In the genomic region with DNA sequence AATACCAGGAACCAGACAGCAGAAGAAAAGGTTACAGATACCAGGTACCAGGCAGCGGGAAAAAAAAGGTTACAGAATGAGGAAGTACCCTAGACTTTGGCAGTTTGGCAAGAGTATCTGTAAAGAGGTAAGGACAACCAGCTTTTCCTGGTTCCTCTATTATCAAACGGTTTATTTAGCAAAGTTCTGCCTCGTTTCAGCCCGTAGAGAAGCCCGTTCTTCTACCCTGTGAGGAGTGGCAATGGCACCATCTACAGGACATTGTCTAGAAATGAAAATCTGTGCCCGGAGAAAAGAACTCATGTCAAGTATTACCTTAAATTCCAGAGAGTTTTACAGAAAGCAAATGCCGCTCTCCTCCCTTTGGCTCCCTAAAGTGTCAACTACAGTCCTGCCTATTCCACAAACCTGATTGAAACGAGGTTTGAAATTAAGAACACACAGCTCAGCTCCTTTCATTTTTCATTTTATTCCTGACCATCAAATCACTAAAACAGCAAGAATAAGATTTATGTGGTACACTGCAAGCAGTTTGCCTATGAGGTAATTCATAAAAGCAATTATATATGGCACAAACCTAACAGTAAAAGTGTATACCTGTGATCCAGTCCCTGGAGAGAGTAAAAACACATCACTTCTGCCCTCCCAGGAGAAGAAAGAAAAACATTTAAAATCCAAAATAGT, we compare ENCODE assay signal across 9 cellular contexts.
A peak's percentile ranks its signal among the peaks of the same experiment; 100 is the strongest.
DNase-seq lines count a peak whose midpoint lies in the region; ATAC-seq and TF ChIP-seq lines count a peak whose summit lies in the region.
"Had no signal": no experiment of that assay in that cellular context is flagged by ENCODE, and none has a peak within 500 bp of the region (broad histone marks: within the 10 kb centered on the region; RNA-seq: fewer than 3 reads in every experiment).

No MANE protein-coding gene starts in this region.

- H2AK5ac ChIP-seq in trophoblast cell (ENCODE audit: low read length) = no peak overlapping the region

- H4K8ac ChIP-seq in trophoblast cell (ENCODE audit: low read depth, low read length) = no peak overlapping the region

- H3K4me3 ChIP-seq in fibroblast of pulmonary artery (replicated peaks; ENCODE audit: low read depth, low read length) (no peak overlapping the region), trophoblast cell (ENCODE audit: low read depth, low read length) (no peak overlapping the region)

- no peaks in the 10 kb centered on the region for H3K79me1 ChIP-seq in trophoblast cell (ENCODE audit: low read length)

- no peaks in the 10 kb centered on the region for H3K36me3 ChIP-seq in trophoblast cell (ENCODE audit: control insufficient read depth in 1 of 2, insufficient read depth in 2 of 2, low read length in 2 of 2)

- no peak overlapping the region for H4K12ac ChIP-seq in trophoblast cell (ENCODE audit: low read depth, low read length)

- H2BK5ac ChIP-seq in trophoblast cell (ENCODE audit: low read depth, low read length, poor library complexity) = no peak overlapping the region

- peaks cover 2% of the 10 kb centered on the region for H3K9me3 ChIP-seq in trophoblast cell (ENCODE audit: insufficient read depth, low read depth, low read length)

- H3K79me2 ChIP-seq in trophoblast cell (ENCODE audit: control insufficient read depth, insufficient read depth, low read length, poor library complexity) = no peaks in the 10 kb centered on the region

- no peaks in the 10 kb centered on the region for H3K4me1 ChIP-seq in trophoblast cell (ENCODE audit: control insufficient read depth in 1 of 2, insufficient read depth in 2 of 2, low read length in 2 of 2)

- no peak overlapping the region for H3K4me2 ChIP-seq in trophoblast cell (ENCODE audit: low read length)

- TF ChIP-seq CTCF in fibroblast of pulmonary artery (IDR thresholded peaks at IDR 0.05; ENCODE audit: low read length, missing control alignments) = peak; percentile 69

- ATAC-seq in GM21737 (IDR thresholded peaks at IDR 0.05; ENCODE audit: unreplicated experiment) = no peak
- ATAC-seq: naive thymus-derived CD8-positive, alpha-beta T cell had no signal

- H3K14ac ChIP-seq in trophoblast cell (ENCODE audit: low read length) = no peak overlapping the region

- H3K27me3 ChIP-seq in trophoblast cell (ENCODE audit: insufficient read depth, low read length) = no peaks in the 10 kb centered on the region

- H4K91ac ChIP-seq in trophoblast cell (ENCODE audit: low read depth, low read length) = no peak overlapping the region

- no peak overlapping the region for H3K18ac ChIP-seq in trophoblast cell (ENCODE audit: low read length)

- H3K9ac ChIP-seq in trophoblast cell (ENCODE audit: low read length) = no peak overlapping the region

- H2BK12ac ChIP-seq in trophoblast cell (ENCODE audit: low read length) = no peak overlapping the region

- DNase-seq in DMS53 (lab: John Stamatoyannopoulos, UW) (peak; percentile 81), KG1 (lab: John Stamatoyannopoulos, UW) (peak; percentile 32), SK-N-DZ (ENCODE audit: low spot score) (peak; percentile 43), fibroblast of pulmonary artery (ENCODE audit: low read depth) (peak; percentile 60), trophoblast cell (peak; percentile 22 to 84), islet precursor cell (no peak)
- no peak for DNase-seq in activated effector memory CD4-positive, alpha-beta T cell treated with anti-CD3 and anti-CD28 coated beads, Interleukin-2, amount 50 U/mL, for 16 hours

- no CpG with 5 or more reads among the region's 8 CpGs for WGBS in trophoblast cell (ENCODE audit: extremely low coverage, insufficient coverage, insufficient read length)

- no peak overlapping the region for H3K23ac ChIP-seq in trophoblast cell (ENCODE audit: low read length)

- H2BK120ac ChIP-seq in trophoblast cell (ENCODE audit: insufficient read depth, low read length, poor library complexity) = no peak overlapping the region

- no peak overlapping the region for H3K4ac ChIP-seq in trophoblast cell (ENCODE audit: low read depth, low read length)

- H3K27ac ChIP-seq in trophoblast cell (ENCODE audit: low read depth, low read length) = no peak overlapping the region

- no peak overlapping the region for H2AFZ ChIP-seq in trophoblast cell (ENCODE audit: insufficient read depth, low read length, poor library complexity)

Comparison
In these comparisons a context has a peak if more than half of its experiments do, and no peak if none do; other contexts are left out.
1. DNase-seq: peak in DMS53 (single experiment), KG1 (single experiment), SK-N-DZ (single experiment), fibroblast of pulmonary artery (single experiment) and trophoblast cell (2 of 2); none in islet precursor cell (single experiment) and activated effector memory CD4-positive, alpha-beta T cell treated with anti-CD3 and anti-CD28 coated beads, Interleukin-2, amount 50 U/mL, for 16 hours (single experiment).